20 cellular contexts compared by ENCODE assay signal in genomic region chr11:85133636-85134035, GRCh38.
"Had no signal": no experiment of that assay in that cellular context is flagged by ENCODE, and none has a peak within 500 bp of the region (broad histone marks: within the 10 kb centered on the region; RNA-seq: fewer than 3 reads in every experiment).

No MANE protein-coding gene starts in this region.

- H3K27me3 ChIP-seq: brain microvascular endothelial cell, heart left ventricle, right lobe of liver, stomach, transverse colon had no signal

- DNase-seq: activated CD4-positive, alpha-beta T cell treated with anti-CD3 and anti-CD28 coated beads, Interleukin-2, amount 10 ng/mL, durations not matched to agents 24 days and 14 days; activated CD8-positive, alpha-beta memory T cell treated with anti-CD3 and anti-CD28 coated beads, Interleukin-2, amount 10 ng/mL, durations not matched to agents 7 days and 5 days; activated CD8-positive, alpha-beta T cell treated with anti-CD3 and anti-CD28 coated beads for 36 hours; activated gamma-delta T cell; activated naive CD4-positive, alpha-beta T cell treated with anti-CD3 and anti-CD28 coated beads, Interleukin-2, amount 50 U/mL, for 16 hours; activated naive CD8-positive, alpha-beta T cell treated with anti-CD3 and anti-CD28 coated beads, Interleukin-2, amount 50 U/mL, for 24 hours; brain microvascular endothelial cell; heart left ventricle; kidney; lower lobe of right lung; naive thymus-derived CD8-positive, alpha-beta T cell; right lobe of liver; stimulated activated CD4-positive, alpha-beta T cell treated with anti-CD3 and anti-CD28 coated beads, Interleukin-1b, Interleukin-23, amount 100 ng/mL, for 48 hours; stomach; T-helper 2 cell; transverse colon had no signal

- H3K27ac ChIP-seq: brain microvascular endothelial cell, heart left ventricle, lower lobe of right lung, right lobe of liver, skin epidermis, stomach, transverse colon had no signal

- H3K9me3 ChIP-seq: heart left ventricle, lower lobe of right lung, right lobe of liver, stomach, transverse colon had no signal

- ATAC-seq: activated CD4-positive, CD25-positive, alpha-beta regulatory T cell treated with anti-CD3 and anti-CD28 coated beads, Interleukin-2, amount 50 U/mL, for 24 hours; activated CD8-positive, alpha-beta memory T cell treated with anti-CD3 and anti-CD28 coated beads, Interleukin-2, amount 10 ng/mL, durations not matched to agents 7 days and 5 days; activated CD8-positive, alpha-beta T cell treated with anti-CD3 and anti-CD28 coated beads for 36 hours; activated naive CD8-positive, alpha-beta T cell treated with anti-CD3 and anti-CD28 coated beads, Interleukin-2, amount 50 U/mL, for 24 hours; heart left ventricle; left lobe of liver; lower lobe of right lung; naive thymus-derived CD8-positive, alpha-beta T cell; right lobe of liver; stimulated activated effector memory CD8-positive, alpha-beta T cell treated with anti-CD3 and anti-CD28 coated beads, Interleukin-12 subunit alpha, Interleukin-12 subunit beta, amount 100 ng/mL, for 72 hours had no signal

- H3K36me3 ChIP-seq: brain microvascular endothelial cell, heart left ventricle, lower lobe of right lung, right lobe of liver, stomach, transverse colon had no signal

- H3K4me1 ChIP-seq: lower lobe of right lung had no signal

- H3K4me3 ChIP-seq: lower lobe of right lung, right lobe of liver, skin epidermis, transverse colon had no signal
